1 cellular context compared by ENCODE assay signal in the genomic region with DNA sequence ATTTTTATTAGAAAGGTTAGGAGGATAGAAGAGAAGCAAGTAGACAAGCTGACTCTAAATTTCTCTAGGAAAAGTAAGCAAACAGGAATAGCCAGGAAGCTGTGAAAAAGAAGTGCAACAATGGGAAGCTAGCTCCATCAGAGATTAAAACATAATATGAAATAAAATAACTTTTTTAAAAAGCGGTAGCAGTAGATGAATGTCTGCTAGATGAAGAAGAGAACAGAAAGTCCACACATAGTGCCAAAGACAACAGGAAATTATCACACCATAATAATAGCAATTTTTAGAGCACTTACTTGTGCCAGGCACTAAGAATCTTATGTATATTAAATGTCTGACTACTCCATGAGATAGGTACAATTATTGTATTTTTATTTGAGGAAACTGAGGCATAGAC.
TF ChIP-seq lines count a peak whose summit lies in the region.

No MANE protein-coding gene starts in this region.

TF ChIP-seq in HepG2, 621 proteins besides CTCF, POLR2A, EP300 and RAD21 (continued from another document):
- TF ChIP-seq ZFP91 (CRISPR knock-in tag; IDR thresholded peaks at IDR 0.05; ENCODE audit: borderline replicate concordance): no peak
- no peak for TF ChIP-seq HMGA1 (CRISPR knock-in tag; conservative IDR thresholded peaks at IDR 0.05)
- TF ChIP-seq GTF2F1 (IDR thresholded peaks at IDR 0.05; ENCODE audit: low read length): no peak
- TF ChIP-seq ZNF781 (CRISPR knock-in tag; IDR thresholded peaks at IDR 0.05; ENCODE audit: borderline replicate concordance, not compliant biosample characterization): no peak
- TF ChIP-seq ELF3 (CRISPR knock-in tag; IDR thresholded peaks at IDR 0.05): no peak
- TF ChIP-seq, protein P1, sequence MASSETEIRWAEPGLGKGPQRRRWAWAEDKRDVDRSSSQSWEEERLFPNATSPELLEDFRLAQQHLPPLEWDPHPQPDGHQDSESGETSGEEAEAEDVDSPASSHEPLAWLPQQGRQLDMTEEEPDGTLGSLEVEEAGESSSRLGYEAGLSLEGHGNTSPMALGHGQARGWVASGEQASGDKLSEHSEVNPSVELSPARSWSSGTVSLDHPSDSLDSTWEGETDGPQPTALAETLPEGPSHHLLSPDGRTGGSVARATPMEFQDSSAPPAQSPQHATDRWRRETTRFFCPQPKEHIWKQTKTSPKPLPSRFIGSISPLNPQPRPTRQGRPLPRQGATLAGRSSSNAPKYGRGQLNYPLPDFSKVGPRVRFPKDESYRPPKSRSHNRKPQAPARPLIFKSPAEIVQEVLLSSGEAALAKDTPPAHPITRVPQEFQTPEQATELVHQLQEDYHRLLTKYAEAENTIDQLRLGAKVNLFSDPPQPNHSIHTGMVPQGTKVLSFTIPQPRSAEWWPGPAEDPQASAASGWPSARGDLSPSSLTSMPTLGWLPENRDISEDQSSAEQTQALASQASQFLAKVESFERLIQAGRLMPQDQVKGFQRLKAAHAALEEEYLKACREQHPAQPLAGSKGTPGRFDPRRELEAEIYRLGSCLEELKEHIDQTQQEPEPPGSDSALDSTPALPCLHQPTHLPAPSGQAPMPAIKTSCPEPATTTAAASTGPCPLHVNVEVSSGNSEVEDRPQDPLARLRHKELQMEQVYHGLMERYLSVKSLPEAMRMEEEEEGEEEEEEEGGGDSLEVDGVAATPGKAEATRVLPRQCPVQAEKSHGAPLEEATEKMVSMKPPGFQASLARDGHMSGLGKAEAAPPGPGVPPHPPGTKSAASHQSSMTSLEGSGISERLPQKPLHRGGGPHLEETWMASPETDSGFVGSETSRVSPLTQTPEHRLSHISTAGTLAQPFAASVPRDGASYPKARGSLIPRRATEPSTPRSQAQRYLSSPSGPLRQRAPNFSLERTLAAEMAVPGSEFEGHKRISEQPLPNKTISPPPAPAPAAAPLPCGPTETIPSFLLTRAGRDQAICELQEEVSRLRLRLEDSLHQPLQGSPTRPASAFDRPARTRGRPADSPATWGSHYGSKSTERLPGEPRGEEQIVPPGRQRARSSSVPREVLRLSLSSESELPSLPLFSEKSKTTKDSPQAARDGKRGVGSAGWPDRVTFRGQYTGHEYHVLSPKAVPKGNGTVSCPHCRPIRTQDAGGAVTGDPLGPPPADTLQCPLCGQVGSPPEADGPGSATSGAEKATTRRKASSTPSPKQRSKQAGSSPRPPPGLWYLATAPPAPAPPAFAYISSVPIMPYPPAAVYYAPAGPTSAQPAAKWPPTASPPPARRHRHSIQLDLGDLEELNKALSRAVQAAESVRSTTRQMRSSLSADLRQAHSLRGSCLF (CRISPR knock-in tag; IDR thresholded peaks at IDR 0.05; ENCODE audit: borderline replicate concordance): no peak
- TF ChIP-seq IRX3 (CRISPR knock-in tag; IDR thresholded peaks at IDR 0.05; ENCODE audit: borderline replicate concordance, low read depth): no peak
- TF ChIP-seq, protein P2, sequence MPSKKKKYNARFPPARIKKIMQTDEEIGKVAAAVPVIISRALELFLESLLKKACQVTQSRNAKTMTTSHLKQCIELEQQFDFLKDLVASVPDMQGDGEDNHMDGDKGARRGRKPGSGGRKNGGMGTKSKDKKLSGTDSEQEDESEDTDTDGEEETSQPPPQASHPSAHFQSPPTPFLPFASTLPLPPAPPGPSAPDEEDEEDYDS (CRISPR knock-in tag; IDR thresholded peaks at IDR 0.05): no peak
- no peak for TF ChIP-seq CERS6 (CRISPR knock-in tag; IDR thresholded peaks at IDR 0.05)
- no peak for TF ChIP-seq FOSL1 (CRISPR knock-in tag; IDR thresholded peaks at IDR 0.05; ENCODE audit: borderline replicate concordance)
- TF ChIP-seq HNRNPH1 (optimal IDR thresholded peaks at IDR 0.05; ENCODE audit: low read depth, low read length): no peak
